ENCODE assay signal across 13 cellular contexts in the genomic region with DNA sequence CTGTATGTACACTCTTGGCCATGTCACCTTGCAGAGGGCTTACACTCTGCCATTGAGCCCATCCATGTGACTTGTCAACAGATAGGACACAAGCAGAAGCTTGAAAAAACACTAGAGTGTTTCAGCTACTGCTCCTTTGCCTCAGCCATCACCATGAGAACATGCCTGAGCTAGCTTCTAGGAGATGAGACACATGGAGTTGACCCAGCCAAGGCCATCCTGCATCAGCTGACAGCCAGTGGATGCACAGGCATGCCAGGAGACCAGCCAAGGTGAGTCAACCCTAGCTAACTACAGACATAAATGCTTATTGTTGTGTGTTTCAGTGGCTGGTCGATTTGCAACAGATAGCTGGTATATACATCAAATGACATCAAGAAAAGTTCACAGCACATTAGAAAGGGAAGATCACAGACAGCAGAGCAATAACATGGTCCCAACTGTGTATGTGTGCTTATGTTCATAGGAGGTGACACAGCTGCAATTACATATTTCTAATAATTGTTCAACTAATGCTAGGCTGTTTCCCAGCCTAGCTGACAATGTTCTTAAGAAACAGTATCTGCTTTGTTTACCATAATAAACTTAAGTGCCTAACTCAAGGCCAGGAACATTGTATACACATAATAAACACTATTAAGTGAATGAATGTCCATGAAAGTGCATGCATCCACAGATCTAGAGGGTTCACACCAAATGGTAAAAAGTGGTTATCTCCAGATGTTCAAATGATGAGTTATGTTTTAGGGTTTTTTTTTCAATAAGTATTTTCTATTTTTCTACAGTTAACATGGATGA.
"Had no signal": no experiment of that assay in that cellular context is flagged by ENCODE, and none has a peak within 500 bp of the region (broad histone marks: within the 10 kb centered on the region; RNA-seq: fewer than 3 reads in every experiment).

No MANE protein-coding gene starts in this region.

- H3K79me2 ChIP-seq: parathyroid adenoma had no signal

- H3K27ac ChIP-seq: parathyroid adenoma had no signal

- ATAC-seq: activated naive CD4-positive, alpha-beta T cell treated with anti-CD3 and anti-CD28 coated beads, Interleukin-2, amount 50 U/mL, for 72 hours; left cardiac atrium; naive thymus-derived CD4-positive, alpha-beta T cell had no signal

- DNase-seq: activated CD4-positive, alpha-beta T cell treated with anti-CD3 and anti-CD28 coated beads, Interleukin-2, amount 50 U/mL, for 4 hours; activated CD4-positive, CD25-positive, alpha-beta regulatory T cell treated with anti-CD3 and anti-CD28 coated beads, Interleukin-2, amount 50 U/mL, for 72 hours; activated T-cell treated with anti-CD3 and anti-CD28 coated beads, Interleukin-2, amount 50 U/mL, for 1 hour; dorsolateral prefrontal cortex; hypothalamus; left cardiac atrium; naive thymus-derived CD4-positive, alpha-beta T cell; retina; small intestine had no signal

- H3K9ac ChIP-seq: parathyroid adenoma had no signal

- H2AFZ ChIP-seq: parathyroid adenoma had no signal

- H3K4me1 ChIP-seq: parathyroid adenoma had no signal

- FAIRE-seq: endometrium, small intestine had no signal

- H3K27me3 ChIP-seq: dorsolateral prefrontal cortex had no signal

- H3K4me3 ChIP-seq: dorsolateral prefrontal cortex, lung had no signal
